ENCODE assay signal across 2 cellular contexts in genomic region chr16:57137566-57138273, GRCh38.
TF ChIP-seq lines count a peak whose summit lies in the region.

No MANE protein-coding gene starts in this region.

TF ChIP-seq in GM23338, 12 proteins besides CTCF, POLR2A, EP300 and RAD21 (continued from another document):
- TF ChIP-seq ZNF462 (CRISPR knock-in tag; IDR thresholded peaks at IDR 0.05) (no peak), NANOG (IDR thresholded peaks at IDR 0.05; ENCODE audit: borderline replicate concordance) (no peak), JUNB (IDR thresholded peaks at IDR 0.05; ENCODE audit: unreplicated experiment) (no peak), EZH2 (IDR thresholded peaks at IDR 0.05; ENCODE audit: low read depth, unreplicated experiment) (no peak), POLR2AphosphoS5 (IDR thresholded peaks at IDR 0.05; ENCODE audit: low read depth) (no peak), EZH2phosphoT487 (IDR thresholded peaks at IDR 0.05; ENCODE audit: unreplicated experiment) (no peak), ZNF114 (CRISPR knock-in tag; IDR thresholded peaks at IDR 0.05) (no peak), ETS1 (IDR thresholded peaks at IDR 0.05) (no peak)

TF ChIP-seq in WTC11, 78 proteins besides CTCF, POLR2A, EP300 and RAD21 (continued from another document):
- no peak for TF ChIP-seq ATF3 (CRISPR knock-in tag; conservative IDR thresholded peaks at IDR 0.05)
- TF ChIP-seq ZNF138 (CRISPR knock-in tag; conservative IDR thresholded peaks at IDR 0.05) = no peak
